In the genomic region with DNA sequence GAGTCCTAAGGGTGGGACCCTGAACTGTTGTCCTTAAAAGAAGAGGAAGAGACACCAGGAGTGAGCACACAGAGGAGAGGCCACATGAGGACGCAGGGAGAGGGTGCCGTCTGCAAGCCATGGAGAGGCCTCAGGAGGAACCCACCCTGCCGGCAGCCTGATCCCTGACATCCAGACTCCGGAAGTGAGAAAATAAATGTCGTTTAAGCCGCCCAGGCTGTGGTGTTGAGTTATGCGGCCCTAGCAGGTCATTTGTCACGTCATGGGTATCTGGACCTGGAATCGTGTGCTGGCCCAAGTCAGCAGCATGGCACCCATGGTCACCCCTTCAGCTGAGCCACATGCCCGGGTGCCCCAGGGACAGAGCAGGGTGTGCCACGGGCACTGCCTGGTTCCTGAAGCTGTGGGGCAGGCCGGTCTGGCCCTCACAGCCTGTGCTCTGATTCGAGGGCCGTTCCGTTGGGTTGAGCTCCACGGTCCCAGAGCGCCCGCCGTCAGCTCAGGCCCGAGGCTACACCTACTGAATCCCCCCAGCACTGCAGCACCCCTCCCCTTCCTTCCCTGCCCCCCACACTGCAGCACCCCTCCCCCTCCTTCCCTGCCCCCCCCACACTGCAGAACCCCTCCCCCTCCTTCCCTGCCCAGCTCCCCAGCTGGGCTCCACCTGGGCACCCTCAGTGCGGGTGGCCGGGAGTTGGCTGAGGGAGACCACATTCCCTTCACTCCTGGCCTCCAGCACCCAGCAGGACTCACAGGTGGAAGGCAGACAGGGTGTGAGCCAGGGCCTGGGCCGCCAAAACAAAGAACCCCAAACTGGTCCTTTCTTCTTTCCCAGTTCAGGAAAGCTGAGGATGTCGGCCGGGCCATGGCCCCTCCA, we compare ENCODE assay signal across 8 cellular contexts. TPM values are rescaled to one million over a fixed set of nuclear protein-coding genes. Genes with fewer than 3 reads are reported as not detected.
DNase-seq lines count a peak whose midpoint lies in the region; ATAC-seq and TF ChIP-seq lines count a peak whose summit lies in the region.

No MANE protein-coding gene starts in this region.

- peak overlapping the region; percentile 66 to 82 (median 78) for H3K27ac ChIP-seq in Peyer's patch
- peak overlapping the region; percentile 97 for H3K27ac ChIP-seq in fibroblast of lung (ENCODE audit: insufficient read depth, low read length)
- H3K27ac ChIP-seq in tibial nerve: peak overlapping the region in 3 of 4 donors; percentile 79 to 88 (median 80)

- H3K36me3 Mint-ChIP-seq in activated naive CD4-positive, alpha-beta T cell treated with anti-CD3 and anti-CD28 coated beads, Interleukin-2, amount 50 U/mL, for 24 hours: no peaks in the 10 kb centered on the region
- H3K36me3 Mint-ChIP-seq in activated naive CD4-positive, alpha-beta T cell treated with anti-CD3 and anti-CD28 coated beads for 36 hours (ENCODE audit: low read depth): no peaks in the 10 kb centered on the region

- no peak overlapping the region for H2AFZ ChIP-seq in fibroblast of lung (ENCODE audit: low read length)

- no peak for ATAC-seq in HG02840 (IDR thresholded peaks at IDR 0.05; ENCODE audit: low FRiP score, unreplicated experiment)

- TF ChIP-seq POLR2A in Peyer's patch (IDR thresholded peaks at IDR 0.05) (no peak), tibial nerve (IDR thresholded peaks at IDR 0.05) (no peak)

- no peak overlapping the region for H3K9ac ChIP-seq in fibroblast of lung (ENCODE audit: insufficient read depth, low read length)

- H3K4me3 ChIP-seq in Peyer's patch (no peak overlapping the region), fibroblast of lung (replicated peaks in 1 of 4; ENCODE audit: control extremely low read depth in 1 of 4, insufficient read depth in 1 of 4, low read depth in 3 of 4, low read length in 4 of 4) (no peak overlapping the region), tibial nerve (no peak overlapping the region)

- H3K79me2 ChIP-seq in fibroblast of lung (ENCODE audit: control insufficient read depth, insufficient read depth, low read length): peaks cover 3% of the 10 kb centered on the region

- no peaks in the 10 kb centered on the region for H3K27me3 ChIP-seq in Peyer's patch
- H3K27me3 ChIP-seq in fibroblast of lung (ENCODE audit: control insufficient read depth, insufficient read depth, low read length): no peaks in the 10 kb centered on the region
- H3K27me3 ChIP-seq in tibial nerve: no peaks in the 10 kb centered on the region

- no peaks in the 10 kb centered on the region for H3K27me3 Mint-ChIP-seq in activated naive CD4-positive, alpha-beta T cell treated with anti-CD3 and anti-CD28 coated beads, Interleukin-2, amount 50 U/mL, for 24 hours
- no peaks in the 10 kb centered on the region for H3K27me3 Mint-ChIP-seq in activated naive CD4-positive, alpha-beta T cell treated with anti-CD3 and anti-CD28 coated beads for 36 hours (ENCODE audit: low read depth)

- peaks cover 31% of the 10 kb centered on the region for H3K4me1 Mint-ChIP-seq in activated naive CD4-positive, alpha-beta T cell treated with anti-CD3 and anti-CD28 coated beads, Interleukin-2, amount 50 U/mL, for 24 hours
- peaks cover 29% of the 10 kb centered on the region for H3K4me1 Mint-ChIP-seq in activated naive CD4-positive, alpha-beta T cell treated with anti-CD3 and anti-CD28 coated beads for 36 hours (ENCODE audit: low read depth)

- CTCF ChIA-PET in activated naive CD4-positive, alpha-beta T cell treated with anti-CD3 and anti-CD28 coated beads for 36 hours (lab: Charles Lee): interaction anchor here (1.9 kb wide), 1 partner anchor 10 kb away, joined by 5 read pairs; no protein-coding TSS in a partner anchor

- TF ChIP-seq EP300 in tibial nerve (IDR thresholded peaks at IDR 0.05): no peak

- peak overlapping the region; percentile 72 for H3K27ac Mint-ChIP-seq in activated naive CD4-positive, alpha-beta T cell treated with anti-CD3 and anti-CD28 coated beads, Interleukin-2, amount 50 U/mL, for 24 hours
- H3K27ac Mint-ChIP-seq in activated naive CD4-positive, alpha-beta T cell treated with anti-CD3 and anti-CD28 coated beads for 36 hours: no peak overlapping the region

- H3K36me3 ChIP-seq in Peyer's patch (no peaks in the 10 kb centered on the region), fibroblast of lung (ENCODE audit: control insufficient read depth, insufficient read depth, low read length) (no peaks in the 10 kb centered on the region), tibial nerve (no peaks in the 10 kb centered on the region)

- H3K4me3 Mint-ChIP-seq in activated naive CD4-positive, alpha-beta T cell treated with anti-CD3 and anti-CD28 coated beads, Interleukin-2, amount 50 U/mL, for 24 hours: no peak overlapping the region
- H3K4me3 Mint-ChIP-seq in activated naive CD4-positive, alpha-beta T cell treated with anti-CD3 and anti-CD28 coated beads for 36 hours: no peak overlapping the region

- WGBS in tibial nerve, 2 donors: 68 to 73% methylated on average over 23 of the region's 25 CpGs

- TF ChIP-seq CTCF in Peyer's patch (IDR thresholded peaks at IDR 0.05): no peak
- no peak for TF ChIP-seq CTCF in fibroblast of lung (conservative IDR thresholded peaks at IDR 0.05 in 1 of 2, IDR thresholded peaks at IDR 0.05 in 1 of 2; ENCODE audit: low read depth in 1 of 2, low read length in 2 of 2)
- no peak for TF ChIP-seq CTCF in tibial nerve (IDR thresholded peaks at IDR 0.05)

- no peak overlapping the region for H3K4me2 ChIP-seq in fibroblast of lung (ENCODE audit: extremely low read depth, insufficient read depth, low read length)

- DNase-seq in activated naive CD4-positive, alpha-beta T cell treated with anti-CD3 and anti-CD28 coated beads for 36 hours: no peak
- peak in 1 of 3 donors; percentile 48 for DNase-seq in Peyer's patch
- peak in 1 of 2 donors; percentile 37 for DNase-seq in fibroblast of lung (ENCODE audit: low read depth in 2 of 2)
- no peak for DNase-seq in tibial nerve (ENCODE audit: low spot score in 2 of 2)
- DNase-seq in HCEC 1CT: no peak
- DNase-seq in NCI-H1694 treated with DMSO at 0.1 percent for 48 hours (lab: John Stamatoyannopoulos, UW): no peak

- peaks cover 3 to 42% (median 23%) of the 10 kb centered on the region in 4 donors for H3K4me1 ChIP-seq in Peyer's patch
- peaks cover 30% of the 10 kb centered on the region for H3K4me1 ChIP-seq in fibroblast of lung (ENCODE audit: control insufficient read depth, extremely low read depth, insufficient read depth, low read length)
- peaks cover 3 to 51% (median 32%) of the 10 kb centered on the region in 4 donors for H3K4me1 ChIP-seq in tibial nerve

- no peaks in the 10 kb centered on the region for H3K9me3 Mint-ChIP-seq in activated naive CD4-positive, alpha-beta T cell treated with anti-CD3 and anti-CD28 coated beads, Interleukin-2, amount 50 U/mL, for 24 hours
- H3K9me3 Mint-ChIP-seq in activated naive CD4-positive, alpha-beta T cell treated with anti-CD3 and anti-CD28 coated beads for 36 hours: no peaks in the 10 kb centered on the region

- intact Hi-C loops in activated naive CD4-positive, alpha-beta T cell treated with anti-CD3 and anti-CD28 coated beads for 36 hours (cut with micrococcal nuclease): no loop called here

- H4K20me1 ChIP-seq in fibroblast of lung (ENCODE audit: control insufficient read depth, extremely low read depth, insufficient read depth, low read length): no peaks in the 10 kb centered on the region

- H3K9me3 ChIP-seq in Peyer's patch (no peaks in the 10 kb centered on the region), fibroblast of lung (ENCODE audit: control insufficient read depth, insufficient read depth, low read depth, low read length) (no peaks in the 10 kb centered on the region), tibial nerve (no peaks in the 10 kb centered on the region)

RNA-seq across cellular contexts. Expression of a gene that starts 2.7 kb away (rescaled TPM):
- total RNA-seq in activated naive CD4-positive, alpha-beta T cell treated with anti-CD3 and anti-CD28 coated beads for 36 hours: 10 to 100 TPM; 40.7 to 43.9 TPM
- total RNA-seq in Peyer's patch (100 to 1,000 TPM in 2 of 4 donors, 10 to 100 TPM in 2; 28.2 to 144 (median 79.8) TPM), fibroblast of lung (8.2 and 10.1 TPM in 2 replicates), tibial nerve (10 to 100 TPM; 33.5 to 91.2 (median 47.9) TPM)
- polyA plus RNA-seq in fibroblast of lung: 4.3 and 7.1 TPM in 2 replicates
- polyA plus RNA-seq in fibroblast of lung (2012): 4.4 and 7.8 TPM in 2 replicates
- 2.6 and 4.7 TPM in 2 replicates for polyA minus RNA-seq in fibroblast of lung (ENCODE audit: low replicate concordance)

RNA-seq across cellular contexts. Expression of a gene that starts 13.5 kb away (rescaled TPM):
- 10 to 100 TPM; 15.2 to 18.3 TPM for total RNA-seq in activated naive CD4-positive, alpha-beta T cell treated with anti-CD3 and anti-CD28 coated beads for 36 hours
- total RNA-seq in Peyer's patch: 10 to 100 TPM; 18.9 to 55.0 (median 35.3) TPM
- 99.4 and 107 TPM in 2 replicates for total RNA-seq in fibroblast of lung
- polyA plus RNA-seq in fibroblast of lung: 36.0 and 71.0 TPM in 2 replicates
- 114 and 177 TPM in 2 replicates for polyA plus RNA-seq in fibroblast of lung (2012)
- polyA minus RNA-seq in fibroblast of lung (ENCODE audit: low replicate concordance): 65.0 and 109 TPM in 2 replicates
- 10 to 100 TPM; 10.5 to 36.0 (median 21.4) TPM for total RNA-seq in tibial nerve

RNA-seq across cellular contexts. Expression of a gene that starts 58.2 kb away (rescaled TPM):
- total RNA-seq in activated naive CD4-positive, alpha-beta T cell treated with anti-CD3 and anti-CD28 coated beads for 36 hours: 100 to 1,000 TPM in 1 of 2 experiments, 10 to 100 TPM in 1; 99.8 to 100 TPM
- total RNA-seq in Peyer's patch (100 to 1,000 TPM; 148 to 232 (median 215) TPM), fibroblast of lung (41.3 and 64.9 TPM in 2 replicates), tibial nerve (100 to 1,000 TPM in 3 of 4 donors, 10 to 100 TPM in 1; 93.9 to 160 (median 124) TPM)
- polyA plus RNA-seq in fibroblast of lung: 112 and 139 TPM in 2 replicates
- 97.6 and 104 TPM in 2 replicates for polyA plus RNA-seq in fibroblast of lung (2012)
- polyA minus RNA-seq in fibroblast of lung (ENCODE audit: low replicate concordance): 201 and 240 TPM in 2 replicates
